Comparison of ENCODE assay signal across 1 cellular context in genomic region chrX:34562006-34562405, GRCh38.
TF ChIP-seq lines count a peak whose summit lies in the region.

No MANE protein-coding gene starts in this region.

TF ChIP-seq in GM23338, 12 proteins besides CTCF, POLR2A, EP300 and RAD21 (continued from another document):
- no peak for TF ChIP-seq REST (IDR thresholded peaks at IDR 0.05; ENCODE audit: unreplicated experiment)
- no peak for TF ChIP-seq NANOG (IDR thresholded peaks at IDR 0.05; ENCODE audit: borderline replicate concordance)
- no peak for TF ChIP-seq ZNF114 (CRISPR knock-in tag; IDR thresholded peaks at IDR 0.05)
- no peak for TF ChIP-seq EZH2phosphoT487 (IDR thresholded peaks at IDR 0.05; ENCODE audit: unreplicated experiment)
- TF ChIP-seq EZH2 (IDR thresholded peaks at IDR 0.05; ENCODE audit: low read depth, unreplicated experiment): no peak
- TF ChIP-seq POLR2AphosphoS5 (IDR thresholded peaks at IDR 0.05; ENCODE audit: low read depth): no peak
- TF ChIP-seq ZNF331 (CRISPR knock-in tag; IDR thresholded peaks at IDR 0.05; ENCODE audit: low read depth): no peak
